1 cellular context compared by ENCODE assay signal in genomic region chr1:3330771-3331245, GRCh38.
TF ChIP-seq lines count a peak whose summit lies in the region.

No MANE protein-coding gene starts in this region.

TF ChIP-seq in GM23338, 12 proteins besides CTCF, POLR2A, EP300 and RAD21 (continued from another document):
- TF ChIP-seq ZNF462 (CRISPR knock-in tag; IDR thresholded peaks at IDR 0.05), result no peak
- no peak for TF ChIP-seq ETS1 (IDR thresholded peaks at IDR 0.05)
- no peak for TF ChIP-seq REST (IDR thresholded peaks at IDR 0.05; ENCODE audit: unreplicated experiment)
- TF ChIP-seq ZNF331 (CRISPR knock-in tag; IDR thresholded peaks at IDR 0.05; ENCODE audit: low read depth), result no peak
- no peak for TF ChIP-seq EZH2phosphoT487 (IDR thresholded peaks at IDR 0.05; ENCODE audit: unreplicated experiment)
- TF ChIP-seq NANOG (IDR thresholded peaks at IDR 0.05; ENCODE audit: borderline replicate concordance), result no peak
- TF ChIP-seq CREB1 (CRISPR knock-in tag; IDR thresholded peaks at IDR 0.05; ENCODE audit: low read depth), result no peak
- no peak for TF ChIP-seq POLR2AphosphoS5 (IDR thresholded peaks at IDR 0.05; ENCODE audit: low read depth)
- no peak for TF ChIP-seq STAT1 (IDR thresholded peaks at IDR 0.05; ENCODE audit: unreplicated experiment)
- TF ChIP-seq JUNB (IDR thresholded peaks at IDR 0.05; ENCODE audit: unreplicated experiment), result no peak
- TF ChIP-seq ZNF114 (CRISPR knock-in tag; IDR thresholded peaks at IDR 0.05), result no peak
